ENCODE assay signal across 1 cellular context in genomic region chr19:8455018-8455417, GRCh38.
TF ChIP-seq lines count a peak whose summit lies in the region.

No MANE protein-coding gene starts in this region.

TF ChIP-seq in WTC11, 78 proteins besides CTCF, POLR2A, EP300 and RAD21:
- no peak for TF ChIP-seq ESRRA (CRISPR knock-in tag; IDR thresholded peaks at IDR 0.05; ENCODE audit: borderline replicate concordance)
- TF ChIP-seq ZNF121 (CRISPR knock-in tag; IDR thresholded peaks at IDR 0.05), result peak; percentile 83; the same call in 1 of the 2 replicates
- no peak for TF ChIP-seq RORB (CRISPR knock-in tag; IDR thresholded peaks at IDR 0.05)
